In the genomic region with DNA sequence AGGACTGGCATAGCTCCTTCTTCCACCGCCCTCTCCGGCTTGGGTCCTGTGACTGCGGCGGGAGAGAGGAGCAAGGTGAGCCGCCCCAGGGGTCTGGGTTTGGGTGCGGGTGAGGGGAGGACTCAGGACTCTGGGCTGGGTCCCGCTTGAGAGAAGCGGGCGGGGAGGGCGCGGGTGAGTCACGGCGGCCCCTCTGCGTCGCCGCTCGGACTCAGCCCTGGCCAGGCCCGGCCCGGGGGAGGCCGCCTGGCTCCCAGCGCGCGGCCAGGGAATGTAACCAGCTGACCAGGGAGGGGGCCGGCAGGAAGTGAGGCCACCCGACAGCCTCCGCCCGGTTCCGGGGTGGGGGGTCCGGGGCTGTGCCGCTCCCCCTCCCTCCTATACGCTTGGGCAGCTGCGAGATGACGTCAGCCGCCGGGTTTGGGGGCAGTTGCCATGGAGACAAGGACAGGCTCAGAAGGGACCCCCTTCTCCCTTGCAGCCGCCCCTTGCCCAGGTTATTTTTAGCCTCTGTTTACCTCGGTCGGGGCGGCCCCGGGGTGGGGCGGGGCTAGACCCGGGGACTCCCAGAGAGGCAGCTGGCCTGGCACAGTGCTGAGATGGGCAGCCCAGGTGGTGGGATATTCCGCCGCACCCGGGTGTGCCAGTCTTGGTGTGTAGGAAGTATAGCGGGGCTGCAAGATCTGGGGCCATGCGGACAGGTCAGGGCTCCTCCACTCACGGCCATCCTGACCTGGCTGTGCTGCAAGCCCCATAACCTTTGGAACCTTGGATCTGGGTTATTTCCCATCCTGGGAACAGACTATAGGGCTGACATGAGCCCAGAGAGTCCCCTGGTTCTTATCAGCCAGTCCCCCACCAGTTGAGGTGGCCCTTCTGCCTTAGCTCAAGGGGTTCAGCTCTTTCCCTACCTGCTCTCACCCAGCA, we compare ENCODE assay signal across 8 cellular contexts. TPM values are rescaled to one million over a fixed set of nuclear protein-coding genes. Genes with fewer than 3 reads are reported as not detected.
DNase-seq lines count a peak whose midpoint lies in the region; ATAC-seq and TF ChIP-seq lines count a peak whose summit lies in the region.

No MANE protein-coding gene starts in this region.

- peaks cover 25% of the 10 kb centered on the region for H3K4me1 Mint-ChIP-seq in stimulated activated naive CD8-positive, alpha-beta T cell treated with anti-CD3 and anti-CD28 coated beads, Interleukin-15, amount 100 ng/mL, for 72 hours

- peak; percentile 36 for ATAC-seq in GM21717 (IDR thresholded peaks at IDR 0.05; ENCODE audit: unreplicated experiment)
- ATAC-seq in stimulated activated naive CD8-positive, alpha-beta T cell treated with anti-CD3 and anti-CD28 coated beads, Interleukin-15, amount 100 ng/mL, for 72 hours = peak; percentile 48

- in situ Hi-C loops in Caki2 (cut with HindIII; ENCODE audit: low pct_unique_long_range_greater_than_20kb, low sequenced_read_pairs) = no loop called here

- no peaks in the 10 kb centered on the region for H3K9me3 Mint-ChIP-seq in stimulated activated naive CD8-positive, alpha-beta T cell treated with anti-CD3 and anti-CD28 coated beads, Interleukin-15, amount 100 ng/mL, for 72 hours

- TF ChIP-seq RAD21 in liver (IDR thresholded peaks at IDR 0.05) = no peak

- H3K4me3 Mint-ChIP-seq in stimulated activated naive CD8-positive, alpha-beta T cell treated with anti-CD3 and anti-CD28 coated beads, Interleukin-15, amount 100 ng/mL, for 72 hours = peak overlapping the region; percentile 89 to 93

- H3K27ac ChIP-seq in duodenal mucosa (ENCODE audit: low read depth, low read length) (peak overlapping the region; percentile 71), liver (ENCODE audit: low read depth in 1 of 2, low read length in 2 of 2) (peak overlapping the region; percentile 66 to 87)

- peak overlapping the region; percentile 73 to 74 for H3K4me3 ChIP-seq in duodenal mucosa (ENCODE audit: low read depth in 1 of 2, low read length in 2 of 2)
- H3K4me3 ChIP-seq in liver (ENCODE audit: low read depth in 1 of 3, low read length in 3 of 3) = peak overlapping the region; percentile 69 to 83 (median 71)

- H3K9ac ChIP-seq in duodenal mucosa (ENCODE audit: low read depth in 1 of 2, low read length in 2 of 2) = peak overlapping the region; percentile 61 to 68
- peak overlapping the region; percentile 61 to 64 for H3K9ac ChIP-seq in liver (ENCODE audit: low read depth in 1 of 2, low read length in 2 of 2)

- peaks cover 64% of the 10 kb centered on the region for H3K27me3 Mint-ChIP-seq in stimulated activated naive CD8-positive, alpha-beta T cell treated with anti-CD3 and anti-CD28 coated beads, Interleukin-15, amount 100 ng/mL, for 72 hours

- peaks cover 16 to 31% of the 10 kb centered on the region in 2 donors for H3K4me1 ChIP-seq in duodenal mucosa (ENCODE audit: control insufficient read depth in 1 of 2, insufficient read depth in 2 of 2, low read length in 2 of 2)
- H3K4me1 ChIP-seq in liver (ENCODE audit: control insufficient read depth in 4 of 4, insufficient read depth in 4 of 4, low read length in 3 of 4) = peaks cover 8 to 41% (median 33%) of the 10 kb centered on the region in 4 donors

- no peaks in the 10 kb centered on the region for H3K9me3 ChIP-seq in duodenal mucosa (ENCODE audit: control insufficient read depth in 1 of 2, low read length in 2 of 2)
- no peaks in the 10 kb centered on the region for H3K9me3 ChIP-seq in liver (ENCODE audit: control insufficient read depth in 4 of 4, low read length in 3 of 4)

- WGBS in liver = 4% methylated on average over 48 of the region's 48 CpGs

- DNase-seq in Caki2 (ENCODE audit: low read depth) (peak; percentile 69), RPMI7951 (ENCODE audit: low read depth) (peak; percentile 79), DMS153 (lab: John Stamatoyannopoulos, UW) (no peak), inferior parietal cortex (ENCODE audit: extremely low spot score) (no peak)
- peak in 1 of 2 donors; percentile 45 for DNase-seq in stimulated activated naive CD8-positive, alpha-beta T cell treated with anti-CD3 and anti-CD28 coated beads, Interleukin-15, amount 100 ng/mL, for 72 hours

- TF ChIP-seq CTCF in liver (IDR thresholded peaks at IDR 0.05; ENCODE audit: low read depth, low read length, missing input control) = no peak

- H3K36me3 ChIP-seq in duodenal mucosa (ENCODE audit: control insufficient read depth in 1 of 2, insufficient read depth in 2 of 2, low read length in 2 of 2) (no peaks in the 10 kb centered on the region), liver (ENCODE audit: control insufficient read depth in 4 of 4, insufficient read depth in 3 of 4, low read depth in 1 of 4, low read length in 3 of 4) (no peaks in the 10 kb centered on the region)

- H3K27ac Mint-ChIP-seq in stimulated activated naive CD8-positive, alpha-beta T cell treated with anti-CD3 and anti-CD28 coated beads, Interleukin-15, amount 100 ng/mL, for 72 hours = peak overlapping the region in 1 of 2 donors; percentile 61

- H3K27me3 ChIP-seq in duodenal mucosa (ENCODE audit: control insufficient read depth in 1 of 2, insufficient read depth in 2 of 2, low read length in 2 of 2) (peaks cover 10 to 14% of the 10 kb centered on the region in 2 donors), liver (ENCODE audit: control insufficient read depth in 4 of 4, insufficient read depth in 4 of 4, low read length in 3 of 4) (no peaks in the 10 kb centered on the region)

TF ChIP-seq in liver, 16 proteins besides CTCF, POLR2A, EP300 and RAD21 (continues in another document):
- no peak for TF ChIP-seq EGR1 (IDR thresholded peaks at IDR 0.05; ENCODE audit: low read depth in 2 of 2)
- TF ChIP-seq, protein P1, sequence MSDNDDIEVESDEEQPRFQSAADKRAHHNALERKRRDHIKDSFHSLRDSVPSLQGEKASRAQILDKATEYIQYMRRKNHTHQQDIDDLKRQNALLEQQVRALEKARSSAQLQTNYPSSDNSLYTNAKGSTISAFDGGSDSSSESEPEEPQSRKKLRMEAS (IDR thresholded peaks at IDR 0.05) = no peak
- peak in 1 of 2 donors; percentile 26 for TF ChIP-seq RXRA (IDR thresholded peaks at IDR 0.05)
- TF ChIP-seq HNF4G (IDR thresholded peaks at IDR 0.05) = peak; percentile 9
- peak in 1 of 2 donors; percentile 71 for TF ChIP-seq GABPA (IDR thresholded peaks at IDR 0.05 in 1 of 2, conservative IDR thresholded peaks at IDR 0.05 in 1 of 2)
- TF ChIP-seq, protein P2, sequence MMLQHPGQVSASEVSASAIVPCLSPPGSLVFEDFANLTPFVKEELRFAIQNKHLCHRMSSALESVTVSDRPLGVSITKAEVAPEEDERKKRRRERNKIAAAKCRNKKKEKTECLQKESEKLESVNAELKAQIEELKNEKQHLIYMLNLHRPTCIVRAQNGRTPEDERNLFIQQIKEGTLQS (IDR thresholded peaks at IDR 0.05) = no peak
- TF ChIP-seq FOXA1 (IDR thresholded peaks at IDR 0.05) = no peak
- no peak for TF ChIP-seq YY1 (IDR thresholded peaks at IDR 0.05)
- no peak for TF ChIP-seq JUND (IDR thresholded peaks at IDR 0.05)
- TF ChIP-seq FOXA2 (IDR thresholded peaks at IDR 0.05) = no peak
- TF ChIP-seq HNF4A (conservative IDR thresholded peaks at IDR 0.05) = peak; percentile 60 to 74
- TF ChIP-seq SP1 (IDR thresholded peaks at IDR 0.05) = peak; percentile 68
- TF ChIP-seq, protein P3, sequence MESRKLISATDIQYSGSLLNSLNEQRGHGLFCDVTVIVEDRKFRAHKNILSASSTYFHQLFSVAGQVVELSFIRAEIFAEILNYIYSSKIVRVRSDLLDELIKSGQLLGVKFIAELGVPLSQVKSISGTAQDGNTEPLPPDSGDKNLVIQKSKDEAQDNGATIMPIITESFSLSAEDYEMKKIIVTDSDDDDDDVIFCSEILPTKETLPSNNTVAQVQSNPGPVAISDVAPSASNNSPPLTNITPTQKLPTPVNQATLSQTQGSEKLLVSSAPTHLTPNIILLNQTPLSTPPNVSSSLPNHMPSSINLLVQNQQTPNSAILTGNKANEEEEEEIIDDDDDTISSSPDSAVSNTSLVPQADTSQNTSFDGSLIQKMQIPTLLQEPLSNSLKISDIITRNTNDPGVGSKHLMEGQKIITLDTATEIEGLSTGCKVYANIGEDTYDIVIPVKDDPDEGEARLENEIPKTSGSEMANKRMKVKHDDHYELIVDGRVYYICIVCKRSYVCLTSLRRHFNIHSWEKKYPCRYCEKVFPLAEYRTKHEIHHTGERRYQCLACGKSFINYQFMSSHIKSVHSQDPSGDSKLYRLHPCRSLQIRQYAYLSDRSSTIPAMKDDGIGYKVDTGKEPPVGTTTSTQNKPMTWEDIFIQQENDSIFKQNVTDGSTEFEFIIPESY (IDR thresholded peaks at IDR 0.05) = no peak
- no peak for TF ChIP-seq NR2F2 (IDR thresholded peaks at IDR 0.05)
- no peak for TF ChIP-seq TAF1 (conservative IDR thresholded peaks at IDR 0.05)

RNA-seq across cellular contexts. Expression of a gene that starts 1.6 kb away (rescaled TPM):
- total RNA-seq in Caki2 (2014; rRNA removed; shearing (Covaris generic); ENCODE audit: low replicate concordance) = 3.4 and 11.0 TPM in 2 replicates
- total RNA-seq in RPMI7951 (2014; rRNA removed; shearing (Covaris generic)) = 9.0 and 11.5 TPM in 2 replicates
- 10 to 100 TPM; 16.8 to 25.2 TPM for total RNA-seq in liver
- 10 to 100 TPM in 1 of 2 donors, 1 to 10 TPM in 1; 7.6 to 13.8 TPM for polyA plus RNA-seq in liver

RNA-seq across cellular contexts. Expression of a gene that starts 32.0 kb away (rescaled TPM):
- total RNA-seq in Caki2 (2014; rRNA removed; shearing (Covaris generic); ENCODE audit: low replicate concordance) = 32.1 and 34.5 TPM in 2 replicates
- total RNA-seq in RPMI7951 (2014; rRNA removed; shearing (Covaris generic)) = 27.9 and 29.6 TPM in 2 replicates
- 10 to 100 TPM; 16.1 to 35.3 TPM for total RNA-seq in liver
- polyA plus RNA-seq in liver = 10 to 100 TPM; 10.1 to 14.9 TPM

RNA-seq across cellular contexts. Expression of a gene that starts 46.9 kb away (rescaled TPM):
- total RNA-seq in Caki2 (2014; rRNA removed; shearing (Covaris generic); ENCODE audit: low replicate concordance) = not detected in 2 replicates
- not detected in 2 replicates for total RNA-seq in RPMI7951 (2014; rRNA removed; shearing (Covaris generic))
- not detected for total RNA-seq in liver
- under 1 TPM; 0.18 to 0.50 TPM for polyA plus RNA-seq in liver

RNA-seq across cellular contexts. Expression of a gene that starts 49.3 kb away (rescaled TPM):
- total RNA-seq in Caki2 (2014; rRNA removed; shearing (Covaris generic); ENCODE audit: low replicate concordance) = 39.7 and 71.5 TPM in 2 replicates
- total RNA-seq in RPMI7951 (2014; rRNA removed; shearing (Covaris generic)) = 121 and 141 TPM in 2 replicates
- total RNA-seq in liver = 10 to 100 TPM; 73.2 to 80.2 TPM
- 10 to 100 TPM; 47.6 to 59.9 TPM for polyA plus RNA-seq in liver

Comparison
In these comparisons a context has a peak if more than half of its experiments do, and no peak if none do; other contexts are left out.
1. DNase-seq: peak in Caki2 (single experiment) and RPMI7951 (single experiment); none in DMS153 (single experiment) and inferior parietal cortex (single experiment).